In genomic region chr18:57586243-57587049, GRCh38 we compare ENCODE assay signal across 8 cellular contexts. TPM values are rescaled to one million over a fixed set of nuclear protein-coding genes. Genes with fewer than 3 reads are reported as not detected.
DNase-seq lines count a peak whose midpoint lies in the region; FAIRE-seq and TF ChIP-seq lines count a peak whose summit lies in the region.

FECH (minus strand) TSS chr18:57586702; CDS start chr18:57586620, 82 bp downstream.

- TF ChIP-seq POLR2A in H54 (IDR thresholded peaks at IDR 0.05; ENCODE audit: low read depth, low read length) (peak; percentile 92), uterus (IDR thresholded peaks at IDR 0.05) (peak; percentile 60 to 81)

- H3K36me3 ChIP-seq in right atrium auricular region (no peaks in the 10 kb centered on the region), uterus (no peaks in the 10 kb centered on the region)

- intact Hi-C loops in uterus (cut with DNase I; ENCODE audit: low total_unique reads): no loop called here

- DNase-seq in GM10248 (ENCODE audit: extremely low spot score) (peak; percentile 90), H54 (ENCODE audit: insufficient read length, low spot score) (peak; percentile 63), M059J (ENCODE audit: low read depth) (peak; percentile 72), T-helper 2 cell (peak; percentile 43 to 75 (median 54)), right atrium auricular region (ENCODE audit: low spot score) (peak; percentile 76), putamen (ENCODE audit: low spot score) (peak; percentile 87), uterus (peak; percentile 71 to 82)

- H3K9me3 ChIP-seq in right atrium auricular region: no peaks in the 10 kb centered on the region
- no peaks in the 10 kb centered on the region for H3K9me3 ChIP-seq in uterus

- CTCF ChIA-PET in GM10248 (lab: Yijun Ruan, JAX): no interaction called here

- FAIRE-seq in H54 (lab: Jason Lieb, UNC): no peak

- H3K27me3 ChIP-seq in right atrium auricular region: no peaks in the 10 kb centered on the region
- H3K27me3 ChIP-seq in uterus: no peaks in the 10 kb centered on the region

- POLR2A ChIA-PET in GM10248 (lab: Yijun Ruan, JAX): no interaction called here

- H3K4me3 ChIP-seq in right atrium auricular region (peak within 1 kb of the TSS; percentile 76 to 96), uterus (peak within 1 kb of the TSS; percentile 54 to 75)

- TF ChIP-seq CTCF in GM10248 (IDR thresholded peaks at IDR 0.05; ENCODE audit: control extremely low read depth, extremely low read depth, low read depth, missing control alignments): no peak
- no peak for TF ChIP-seq CTCF in right atrium auricular region (IDR thresholded peaks at IDR 0.05)
- peak in 1 of 4 experiments; percentile 9 for TF ChIP-seq CTCF in uterus (IDR thresholded peaks at IDR 0.05)

- H3K4me1 ChIP-seq in right atrium auricular region (peaks cover 0 to 21% of the 10 kb centered on the region in 2 donors), uterus (peaks cover 0 to 6% of the 10 kb centered on the region in 2 donors)

- H3K27ac ChIP-seq in angular gyrus (ENCODE audit: low read depth, low read length) (peak within 1 kb of the TSS; percentile 94), right atrium auricular region (peak within 1 kb of the TSS; percentile 90 to 94), uterus (peak within 1 kb of the TSS; percentile 87 to 92)

RNA-seq across cellular contexts. Expression of gene FECH, which starts in this region (rescaled TPM):
- total RNA-seq in M059J (2014; rRNA removed; shearing (Covaris generic)): 37.8 and 51.3 TPM in 2 replicates
- 10 to 100 TPM; 27.1 to 62.7 TPM for total RNA-seq in right atrium auricular region
- 100 to 1,000 TPM in 1 of 4 donors, 10 to 100 TPM in 3; 20.3 to 137 (median 30.7) TPM for total RNA-seq in uterus

Comparison
In these comparisons a context has a peak if more than half of its experiments do, and no peak if none do; other contexts are left out.
1. Peak in every context shown above with its lines: DNase-seq, H3K4me3 ChIP-seq and H3K27ac ChIP-seq.